In genomic region chr17:527247-527646, GRCh38 we compare ENCODE assay signal across 21 cellular contexts.
"Had no signal": no experiment of that assay in that cellular context is flagged by ENCODE, and none has a peak within 500 bp of the region (broad histone marks: within the 10 kb centered on the region; RNA-seq: fewer than 3 reads in every experiment).

No MANE protein-coding gene starts in this region.

- H3K4me3 ChIP-seq: colonic mucosa, gastrocnemius medialis, neural progenitor cell, psoas muscle, right lobe of liver, testis, upper lobe of left lung had no signal

- DNase-seq: activated CD4-positive, alpha-beta memory T cell treated with anti-CD3 and anti-CD28 coated beads, Interleukin-2, amount 10 ng/mL, durations not matched to agents 7 days and 5 days; activated CD4-positive, alpha-beta T cell treated with anti-CD3 and anti-CD28 coated beads for 48 hours; activated CD4-positive, CD25-positive, alpha-beta regulatory T cell; activated CD8-positive, alpha-beta memory T cell treated with anti-CD3 and anti-CD28 coated beads, Interleukin-2, amount 10 ng/mL, durations not matched to agents 7 days and 5 days; activated naive CD4-positive, alpha-beta T cell treated with Interleukin-2 at 50 U/mL for 16 hours; anterior cingulate cortex; central memory CD4-positive, alpha-beta T cell; colonic mucosa; endodermal cell; gastrocnemius medialis; head of caudate nucleus; psoas muscle; right lobe of liver; small intestine; stimulated activated CD4-positive, alpha-beta T cell treated with anti-CD3 and anti-CD28 coated beads, Interleukin-4, amount 100 ng/mL, for 1 hour; T-helper 1 cell; T1000; testis; upper lobe of left lung had no signal

- H2AFZ ChIP-seq: neural progenitor cell had no signal

- ATAC-seq: activated CD8-positive, alpha-beta memory T cell treated with anti-CD3 and anti-CD28 coated beads, Interleukin-2, amount 10 ng/mL, durations not matched to agents 7 days and 5 days; gastrocnemius medialis; psoas muscle; stimulated activated memory B cell treated with anti-CD40 and anti-IgM and Interleukin-4, amounts not matched to agents 10 μg/mL and 1 μg/mL and 100 μg/mL, for 72 hours had no signal

- H3K27ac ChIP-seq: colonic mucosa, gastrocnemius medialis, neural progenitor cell, psoas muscle, right lobe of liver, testis, upper lobe of left lung had no signal

- H3K9ac ChIP-seq: neural progenitor cell had no signal

- H3K36me3 ChIP-seq: colonic mucosa, neural progenitor cell, right lobe of liver had no signal

- H3K9me3 ChIP-seq: colonic mucosa, gastrocnemius medialis, psoas muscle, right lobe of liver, testis, upper lobe of left lung had no signal

- H3K4me1 ChIP-seq: colonic mucosa, gastrocnemius medialis, psoas muscle, right lobe of liver, testis had no signal

- H3K4me2 ChIP-seq: neural progenitor cell had no signal

- H3K27me3 ChIP-seq: colonic mucosa, gastrocnemius medialis, neural progenitor cell, right lobe of liver, testis, upper lobe of left lung had no signal
